Comparison of ENCODE assay signal across 8 cellular contexts in the genomic region with DNA sequence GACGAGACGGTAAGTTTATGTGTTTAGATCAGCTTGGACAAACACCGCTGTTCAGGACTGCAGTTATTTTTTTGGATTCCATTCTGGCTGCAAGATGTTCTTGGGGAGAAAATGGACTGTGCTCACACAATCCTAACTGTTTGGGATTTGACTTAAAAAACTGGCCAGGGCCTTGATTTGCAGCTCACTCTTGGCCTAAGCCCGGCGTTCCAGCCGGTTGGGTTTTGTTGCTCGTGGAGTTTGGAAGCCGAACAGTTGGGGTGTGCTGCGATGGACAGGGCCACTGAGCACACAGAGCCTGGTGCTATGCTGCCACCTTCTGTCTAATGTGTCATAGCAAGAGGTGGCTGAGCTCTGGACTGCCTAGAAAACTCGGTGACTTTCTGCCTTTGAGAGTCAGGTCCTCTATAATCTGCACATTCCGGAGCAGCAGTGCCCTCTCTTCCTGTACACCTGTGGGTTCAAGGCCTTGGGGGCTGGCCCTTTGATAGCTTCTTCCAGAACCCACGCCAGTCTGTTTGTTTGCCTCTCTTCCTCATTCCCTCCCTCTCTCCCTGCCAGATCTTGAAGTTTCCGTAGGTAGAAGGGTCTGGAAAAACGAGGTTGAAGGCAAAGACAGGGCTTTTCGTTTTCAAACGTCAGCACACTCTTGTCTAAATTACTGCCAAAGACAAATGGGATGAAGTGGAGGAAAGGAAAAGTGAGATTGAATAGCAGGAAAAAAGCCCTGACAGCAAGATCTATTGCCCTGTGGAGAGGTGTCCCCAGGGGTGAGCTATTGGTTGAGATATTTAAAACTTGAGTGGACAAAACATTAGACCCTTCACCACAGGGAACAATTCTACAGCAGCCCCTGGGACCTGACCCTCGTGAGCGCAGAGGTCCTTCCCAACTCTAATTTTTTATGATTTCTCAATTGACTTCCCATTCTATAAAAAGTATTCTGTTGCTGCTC.
DNase-seq lines count a peak whose midpoint lies in the region; ATAC-seq and TF ChIP-seq lines count a peak whose summit lies in the region.

No MANE protein-coding gene starts in this region.

- TF ChIP-seq CTCF in OCI-LY7 (conservative IDR thresholded peaks at IDR 0.05; ENCODE audit: low read length) = peak; percentile 77
- peak; percentile 89 for TF ChIP-seq CTCF in fibroblast of mammary gland (conservative IDR thresholded peaks at IDR 0.05; ENCODE audit: control insufficient read depth, insufficient read depth, low read depth, low read length)
- TF ChIP-seq CTCF in neural crest cell (conservative IDR thresholded peaks at IDR 0.05) = peak; percentile 91

- H3K9ac ChIP-seq in stomach smooth muscle (ENCODE audit: low read length in 2 of 2) = peak overlapping the region in 1 of 2 donors; percentile 55

- no peak overlapping the region for H3K4me2 ChIP-seq in OCI-LY7 (ENCODE audit: low read length)

- H3K27ac Mint-ChIP-seq in CD8-positive, alpha-beta memory T cell = peak overlapping the region in 6 of 8 donors; percentile 11 to 82 (median 61)
- no peak overlapping the region for H3K27ac Mint-ChIP-seq in neural crest cell (ENCODE audit: unreplicated experiment)

- no peaks in the 10 kb centered on the region for H3K36me3 ChIP-seq in CD8-positive, alpha-beta memory T cell (ENCODE audit: insufficient read depth, low read length)
- H3K36me3 ChIP-seq in OCI-LY7 (ENCODE audit: insufficient read depth, low read length) (no peaks in the 10 kb centered on the region), stomach smooth muscle (ENCODE audit: control insufficient read depth in 2 of 2, insufficient read depth in 2 of 2, low read length in 2 of 2) (no peaks in the 10 kb centered on the region)

- H3K79me2 ChIP-seq in OCI-LY7 (ENCODE audit: insufficient read depth, low read depth, low read length) = no peaks in the 10 kb centered on the region

- intact Hi-C loops in OCI-LY7 (cut with micrococcal nuclease; ENCODE audit: unreplicated experiment) = loop anchor here (2.0 to 10.0 kb wide), 2 partner anchors 810 to 910 kb away; no protein-coding TSS in a partner anchor

- POLR2A ChIA-PET in CD8-positive, alpha-beta memory T cell (lab: Charles Lee) = no interaction called here
- POLR2A ChIA-PET in OCI-LY7 (lab: Charles Lee) = interaction anchor here (1.3 kb wide), 1 partner anchor 62 kb away, joined by 3 read pairs; no protein-coding TSS in a partner anchor

- no peak overlapping the region for H2AFZ ChIP-seq in OCI-LY7 (ENCODE audit: low read length)

- peaks cover 16 to 30% (median 27%) of the 10 kb centered on the region in 3 donors for H3K4me1 Mint-ChIP-seq in CD8-positive, alpha-beta memory T cell
- H3K4me1 Mint-ChIP-seq in activated T-cell treated with anti-CD3 and anti-CD28 coated beads, Interleukin-2, amount 50 U/mL, for 4 hours (ENCODE audit: low read depth) = peaks cover 24% of the 10 kb centered on the region
- H3K4me1 Mint-ChIP-seq in neural crest cell = peaks cover 19% of the 10 kb centered on the region

- H3K9me3 Mint-ChIP-seq in CD8-positive, alpha-beta memory T cell = no peaks in the 10 kb centered on the region
- H3K9me3 Mint-ChIP-seq in activated T-cell treated with anti-CD3 and anti-CD28 coated beads, Interleukin-2, amount 50 U/mL, for 4 hours = no peaks in the 10 kb centered on the region
- H3K9me3 Mint-ChIP-seq in neural crest cell = no peaks in the 10 kb centered on the region

- peaks cover 7 to 19% of the 10 kb centered on the region in 2 donors for H3K27me3 Mint-ChIP-seq in CD8-positive, alpha-beta memory T cell
- H3K27me3 Mint-ChIP-seq in activated T-cell treated with anti-CD3 and anti-CD28 coated beads, Interleukin-2, amount 50 U/mL, for 4 hours (ENCODE audit: low read depth) = peaks cover 5% of the 10 kb centered on the region
- peaks cover 32% of the 10 kb centered on the region for H3K27me3 Mint-ChIP-seq in neural crest cell (ENCODE audit: low read depth)

- H3K36me3 Mint-ChIP-seq in CD8-positive, alpha-beta memory T cell = peaks cover 0 to 2% (median 0%) of the 10 kb centered on the region in 3 donors
- no peaks in the 10 kb centered on the region for H3K36me3 Mint-ChIP-seq in activated T-cell treated with anti-CD3 and anti-CD28 coated beads, Interleukin-2, amount 50 U/mL, for 4 hours (ENCODE audit: insufficient read depth)
- H3K36me3 Mint-ChIP-seq in neural crest cell (ENCODE audit: low read depth) = no peaks in the 10 kb centered on the region

- H3K4me1 ChIP-seq in CD8-positive, alpha-beta memory T cell (ENCODE audit: insufficient read depth, low read length) = peaks cover 13% of the 10 kb centered on the region
- H3K4me1 ChIP-seq in OCI-LY7 (ENCODE audit: insufficient read depth, low read length, poor library complexity, severe bottlenecking) (peaks cover 6% of the 10 kb centered on the region), stomach smooth muscle (ENCODE audit: control insufficient read depth, insufficient read depth, low read length) (peaks cover 27% of the 10 kb centered on the region)

- no TSS peak for BruUV-seq in OCI-LY7 (replicated peaks; lab: Mats Ljungman, UMichigan)

- peak overlapping the region in 6 of 7 donors; percentile 37 to 82 (median 46) for H3K4me3 Mint-ChIP-seq in CD8-positive, alpha-beta memory T cell
- H3K4me3 Mint-ChIP-seq in activated T-cell treated with anti-CD3 and anti-CD28 coated beads, Interleukin-2, amount 50 U/mL, for 4 hours = peak overlapping the region; percentile 34
- H3K4me3 Mint-ChIP-seq in neural crest cell = no peak overlapping the region

- peak; percentile 22 to 70 (median 54) for DNase-seq in CD8-positive, alpha-beta memory T cell
- DNase-seq in HS-27A (ENCODE audit: low read depth) (peak; percentile 17), OCI-LY7 (ENCODE audit: low spot score) (peak; percentile 56), fibroblast of mammary gland (ENCODE audit: low read depth) (peak; percentile 87), neural crest cell (ENCODE audit: low read depth, low spot score) (peak; percentile 66)
- peak; percentile 37 for DNase-seq in activated T-cell treated with anti-CD3 and anti-CD28 coated beads, Interleukin-2, amount 50 U/mL, for 4 hours

- no peaks in the 10 kb centered on the region for H3K9me2 ChIP-seq in OCI-LY7 (ENCODE audit: insufficient read depth, low read length)

- no peaks in the 10 kb centered on the region for H3K27me3 ChIP-seq in CD8-positive, alpha-beta memory T cell (ENCODE audit: insufficient read depth, low read length, poor library complexity, severe bottlenecking)
- peaks cover 0 to 1% of the 10 kb centered on the region in 2 donors for H3K27me3 ChIP-seq in stomach smooth muscle (ENCODE audit: control insufficient read depth in 1 of 2, insufficient read depth in 2 of 2, low read length in 2 of 2)

- CTCF ChIA-PET in CD8-positive, alpha-beta memory T cell (lab: Charles Lee) = interaction anchor here (0.6 to 2.0 kb wide), 13 partner anchors 8 to 955 kb away, joined by 3 to 7 read pairs (median 3); no protein-coding TSS in a partner anchor
- CTCF ChIA-PET in OCI-LY7 (lab: Charles Lee; ENCODE audit: unreplicated experiment) = no interaction called here

- no peaks in the 10 kb centered on the region for H3K9me3 ChIP-seq in CD8-positive, alpha-beta memory T cell (ENCODE audit: low read length)
- H3K9me3 ChIP-seq in OCI-LY7 (ENCODE audit: low read length) = no peaks in the 10 kb centered on the region
- H3K9me3 ChIP-seq in stomach smooth muscle (ENCODE audit: control insufficient read depth in 2 of 2, low read length in 2 of 2) = no peaks in the 10 kb centered on the region

- no peaks in the 10 kb centered on the region for H4K20me1 ChIP-seq in OCI-LY7 (ENCODE audit: insufficient read depth, low read length)

- H3K4me3 ChIP-seq in CD8-positive, alpha-beta memory T cell (ENCODE audit: low read length) = no peak overlapping the region
- H3K4me3 ChIP-seq in OCI-LY7 (ENCODE audit: low read depth, low read length, poor library complexity, severe bottlenecking) (no peak overlapping the region), fibroblast of mammary gland (ENCODE audit: control insufficient read depth, low read depth, low read length) (no peak overlapping the region), stomach smooth muscle (ENCODE audit: low read length in 2 of 2) (peak overlapping the region in 1 of 2 donors; percentile 49)

- H3K27ac ChIP-seq in CD8-positive, alpha-beta memory T cell (ENCODE audit: low read depth, low read length) = no peak overlapping the region
- no peak overlapping the region for H3K27ac ChIP-seq in OCI-LY7 (ENCODE audit: low read depth, low read length, poor library complexity, severe bottlenecking)
- H3K27ac ChIP-seq in stomach smooth muscle (ENCODE audit: low read length) = peak overlapping the region; percentile 49

- ATAC-seq in GM19455 (IDR thresholded peaks at IDR 0.05; ENCODE audit: unreplicated experiment) = peak; percentile 66
- ATAC-seq in activated T-cell treated with anti-CD3 and anti-CD28 coated beads, Interleukin-2, amount 50 U/mL, for 4 hours = peak; percentile 92 to 93

Comparison
In these comparisons a context has a peak if more than half of its experiments do, and no peak if none do; other contexts are left out.
1. DNase-seq: peak in every context shown above with its lines; median percentile 87 in fibroblast of mammary gland; 66 in neural crest cell; 56 in OCI-LY7; 54 in CD8-positive, alpha-beta memory T cell; 37 in activated T-cell treated with anti-CD3 and anti-CD28 coated beads, Interleukin-2, amount 50 U/mL, for 4 hours; 17 in HS-27A.